Comparison of ENCODE assay signal across 22 cellular contexts in genomic region chr17:68293490-68294195, GRCh38. TPM values are rescaled to one million over a fixed set of nuclear protein-coding genes. Genes with fewer than 3 reads are reported as not detected.
A peak's percentile ranks its signal among the peaks of the same experiment; 100 is the strongest.
DNase-seq lines count a peak whose midpoint lies in the region; ATAC-seq, FAIRE-seq and TF ChIP-seq lines count a peak whose summit lies in the region.
"Had no signal": no experiment of that assay in that cellular context is flagged by ENCODE, and none has a peak within 500 bp of the region (broad histone marks: within the 10 kb centered on the region; RNA-seq: fewer than 3 reads in every experiment).

No MANE protein-coding gene starts in this region.

- TF ChIP-seq RAD21 in HepG2 (CRISPR knock-in tag; IDR thresholded peaks at IDR 0.05), result no peak

- no peak for FAIRE-seq in HepG2 (lab: Jason Lieb, UNC)
- FAIRE-seq: A204.1, GM19239 had no signal

- H3K27me3 ChIP-seq in HepG2 (ENCODE audit: control insufficient read depth in 1 of 2, insufficient read depth in 2 of 2, low read length in 2 of 2) (peaks cover 0 to 3% of the 10 kb centered on the region in 2 experiments; a peak in 1 of 5 replicates), right lobe of liver (peaks cover 0 to 7% of the 10 kb centered on the region in 2 donors), OCI-LY3 (ENCODE audit: low read depth, low read length) (no peaks in the 10 kb centered on the region)
- H3K27me3 ChIP-seq: BE2C had no signal

- no peak overlapping the region for H2AFZ ChIP-seq in HepG2 (ENCODE audit: low read length)
- no peak overlapping the region for H2AFZ ChIP-seq in OCI-LY3 (ENCODE audit: low read depth, low read length)

- no peak overlapping the region for H3K27ac ChIP-seq in HepG2 (ENCODE audit: extremely low read length, insufficient read depth, low read length)
- no peak overlapping the region for H3K27ac ChIP-seq in right lobe of liver
- no peak overlapping the region for H3K27ac ChIP-seq in OCI-LY3 (ENCODE audit: low read length)
- H3K27ac ChIP-seq: psoas muscle had no signal

- no peaks in the 10 kb centered on the region for H3K36me3 ChIP-seq in HepG2 (replicated peaks in 1 of 2; ENCODE audit: control insufficient read depth in 1 of 2, insufficient read depth in 2 of 2, low read length in 2 of 2)
- no peaks in the 10 kb centered on the region for H3K36me3 ChIP-seq in right lobe of liver
- peaks cover 8% of the 10 kb centered on the region for H3K36me3 ChIP-seq in OCI-LY3 (replicated peaks; ENCODE audit: low read depth, low read length)
- H3K36me3 ChIP-seq: BE2C had no signal

- CTCF ChIA-PET in HepG2 (lab: Yijun Ruan, JAX; ENCODE audit: low intra/inter-chr PET ratio, low total read pairs), result interaction anchor here (1.8 kb wide), 1 partner anchor 105 kb away, joined by 9 read pairs; no protein-coding TSS in a partner anchor

- TF ChIP-seq CTCF in HepG2 (CRISPR knock-in tag; IDR thresholded peaks at IDR 0.05) (no peak), right lobe of liver (IDR thresholded peaks at IDR 0.05) (no peak), OCI-LY3 (IDR thresholded peaks at IDR 0.05; ENCODE audit: low read depth, low read length) (no peak)

- no peak for TF ChIP-seq EP300 in HepG2 (IDR thresholded peaks at IDR 0.05; ENCODE audit: low read depth in 2 of 2, low read length in 2 of 2)
- no peak for TF ChIP-seq EP300 in HepG2 (CRISPR knock-in tag; IDR thresholded peaks at IDR 0.05; ENCODE audit: borderline replicate concordance)

- ATAC-seq in HepG2, result no peak
- ATAC-seq in right lobe of liver, result no peak
- ATAC-seq in GM19467 (IDR thresholded peaks at IDR 0.05; ENCODE audit: unreplicated experiment), result no peak
- ATAC-seq: naive thymus-derived CD4-positive, alpha-beta T cell; psoas muscle; stimulated activated naive B cell treated with anti-CD40 and anti-IgM and Interleukin-4, amounts not matched to agents 10 μg/mL and 1 μg/mL and 100 μg/mL, for 72 hours had no signal

- 0 out of 2 replicates have a peak overlapping the region, but pooled peaks have one; percentile 18 for H3K4me2 ChIP-seq in HepG2 (ENCODE audit: low read depth, low read length)
- H3K4me2 ChIP-seq in OCI-LY3 (ENCODE audit: low read length), result peak overlapping the region; percentile 11; the same call in 1 of the 2 replicates

- H3K9ac ChIP-seq in HepG2 (ENCODE audit: insufficient read depth, low read depth, low read length), result no peak overlapping the region
- H3K9ac ChIP-seq in OCI-LY3 (ENCODE audit: low read length), result peak overlapping the region; percentile 92; the same call in 1 of the 2 replicates

- H3K4me1 ChIP-seq in HepG2 (ENCODE audit: insufficient read depth, low read length), result peaks cover 63% of the 10 kb centered on the region
- peaks cover 0 to 16% (median 2%) of the 10 kb centered on the region in 4 donors for H3K4me1 ChIP-seq in right lobe of liver
- peaks cover 22% of the 10 kb centered on the region for H3K4me1 ChIP-seq in OCI-LY3 (ENCODE audit: low read length)

- POLR2A ChIA-PET in HepG2 (lab: Yijun Ruan, JAX), result interaction anchor here (1.2 to 1.6 kb wide), 4 partner anchors 9 to 105 kb away, joined by 3 to 9 read pairs (median 4); no protein-coding TSS in a partner anchor

- intact Hi-C loops in HepG2 (cut with micrococcal nuclease; ENCODE audit: unreplicated experiment), result loop anchor here (2.0 kb wide), 1 partner anchor 85 kb away; no protein-coding TSS in a partner anchor
- intact Hi-C loops in right lobe of liver (cut with DNase I), result no loop called here

- TF ChIP-seq POLR2A in HepG2 (IDR thresholded peaks at IDR 0.05; ENCODE audit: insufficient read depth in 1 of 2, low read depth in 2 of 2, low read length in 2 of 2), result no peak
- no peak for TF ChIP-seq POLR2A in right lobe of liver (IDR thresholded peaks at IDR 0.05)

- H3K4me3 ChIP-seq in HepG2 (replicated peaks in 1 of 3; ENCODE audit: insufficient read depth in 1 of 3, low read depth in 2 of 3, low read length in 3 of 3) (peak overlapping the region in 1 of 3 experiments; percentile 74; a peak in 2 of 6 replicates), right lobe of liver (no peak overlapping the region), OCI-LY3 (ENCODE audit: low read length) (no peak overlapping the region)
- H3K4me3 ChIP-seq: psoas muscle had no signal

- WGBS in HepG2 (ENCODE audit: low lambda C conversion rate), result 97% methylated on average over 6 of the region's 6 CpGs
- WGBS in right lobe of liver (ENCODE audit: insufficient coverage, low coverage, low lambda C conversion rate, missing lambda C conversion rate), result 100% methylated on average over 6 of the region's 6 CpGs

- DNase-seq in HepG2 (ENCODE audit: low spot score) (no peak), right lobe of liver (no peak), mesenteric fat pad (ENCODE audit: low spot score) (peak; percentile 22), putamen (ENCODE audit: low spot score) (no peak), GM19240 (ENCODE audit: insufficient read length, low spot score) (no peak)
- DNase-seq in stimulated activated naive CD4-positive, alpha-beta T cell (lab: John Stamatoyannopoulos, UW), result no peak
- DNase-seq: activated naive CD4-positive, alpha-beta T cell; activated T-cell treated with anti-CD3 and anti-CD28 coated beads, Interleukin-2, amount 50 U/mL, for 24 hours; amygdala; BE2C; cortex of kidney; EL; naive thymus-derived CD4-positive, alpha-beta T cell; NCI-H187; OCI-M1; psoas muscle; Right ventricle myocardium superior; stimulated activated naive B cell treated with anti-CD40 and anti-IgM and Interleukin-4, amounts not matched to agents 10 μg/mL and 1 μg/mL and 100 μg/mL, for 72 hours had no signal

- H4K20me1 ChIP-seq in HepG2 (ENCODE audit: insufficient read depth, low read length) (no peaks in the 10 kb centered on the region), OCI-LY3 (ENCODE audit: insufficient read depth, low read length) (no peaks in the 10 kb centered on the region)

- BruUV-seq in HepG2 (replicated peaks; lab: Mats Ljungman, UMichigan), result no TSS peak

- H3K79me2 ChIP-seq in HepG2 (ENCODE audit: insufficient read depth, low read length) (peaks cover 3% of the 10 kb centered on the region), OCI-LY3 (ENCODE audit: low read length) (peaks cover 49% of the 10 kb centered on the region)

- in situ Hi-C loops in HepG2 (cut with HindIII; ENCODE audit: extremely low pct_ligation_motif_present, low pct_unique_long_range_greater_than_20kb), result loop anchor here (5.0 to 25.0 kb wide), 2 partner anchors 84 to 469 kb away; no protein-coding TSS in a partner anchor

- H3K9me3 ChIP-seq in HepG2 (ENCODE audit: low read length) (no peaks in the 10 kb centered on the region), right lobe of liver (no peaks in the 10 kb centered on the region), OCI-LY3 (ENCODE audit: insufficient read depth, low read length) (no peaks in the 10 kb centered on the region)
- H3K9me3 ChIP-seq: BE2C, psoas muscle had no signal

RNA-seq across cellular contexts. Expression of gene ARSG, which starts 2.3 kb away (rescaled TPM):
- total RNA-seq in HepG2 (2016; rRNA removed; fragmentation: Illumina TruSeq; extraction: Trizol) (3.7 and 4.1 TPM in 2 replicates), right lobe of liver (1 to 10 TPM; 1.2 to 3.3 (median 2.5) TPM), mesenteric fat pad (4.3 TPM)
- total RNA-seq in HepG2 (2016; cell fraction: cytosol; rRNA removed; fragmentation: Illumina TruSeq; extraction: Trizol; ENCODE audit: low read depth), result 10.0 and 10.5 TPM in 2 replicates
- 2.8 and 4.2 TPM in 2 replicates for total RNA-seq in HepG2 (2016; cell fraction: insoluble cytoplasmic fraction; rRNA removed; fragmentation: Illumina TruSeq; extraction: Trizol)
- total RNA-seq in HepG2 (2016; cell fraction: membrane; rRNA removed; fragmentation: Illumina TruSeq; extraction: Trizol), result 8.1 and 9.2 TPM in 2 replicates
- 4.0 and 4.3 TPM in 2 replicates for total RNA-seq in HepG2 (2016; cell fraction: nucleus; rRNA removed; fragmentation: Illumina TruSeq; extraction: Trizol)
- polyA plus RNA-seq in HepG2 (2011; rRNA removed), result 15.2 and 15.9 TPM in 2 replicates
- 11.5 and 13.0 TPM in 2 replicates for polyA plus RNA-seq in HepG2 (2011; cell fraction: cytosol; rRNA removed)
- 26.9 and 29.6 TPM in 2 replicates for polyA plus RNA-seq in HepG2 (2011; cell fraction: nucleus; rRNA removed)
- 7.0 and 8.7 TPM in 2 replicates for polyA plus RNA-seq in HepG2 (2012)
- polyA plus RNA-seq in HepG2 (2016; cell fraction: cytosol; fragmentation: Illumina TruSeq; extraction: Trizol; ENCODE audit: low read depth), result 3.0 and 5.3 TPM in 2 replicates
- polyA plus RNA-seq in HepG2 (2016; cell fraction: insoluble cytoplasmic fraction; fragmentation: Illumina TruSeq; extraction: Trizol; ENCODE audit: low read depth), result 2.2 and 2.8 TPM in 2 replicates
- polyA plus RNA-seq in HepG2 (2016; cell fraction: membrane; fragmentation: Illumina TruSeq; extraction: Trizol; ENCODE audit: low read depth), result 3.9 and 4.3 TPM in 2 replicates
- polyA plus RNA-seq in HepG2 (2016; cell fraction: nucleus; fragmentation: Illumina TruSeq; extraction: Trizol; ENCODE audit: insufficient read depth, low read depth), result 4.4 and 5.4 TPM in 2 replicates
- 45.9 and 48.0 TPM in 2 replicates for polyA minus RNA-seq in HepG2 (2011; rRNA and poly(A)+ RNA removed; ENCODE audit: low replicate concordance)
- 8.9 and 10.0 TPM in 2 replicates for polyA minus RNA-seq in HepG2 (2011; cell fraction: cytosol; rRNA and poly(A)+ RNA removed)
- polyA minus RNA-seq in HepG2 (2011; cell fraction: nucleus; rRNA and poly(A)+ RNA removed), result 38.7 and 40.7 TPM in 2 replicates

RNA-seq across cellular contexts. Expression of gene SLC16A6, which starts 2.7 kb away (rescaled TPM):
- total RNA-seq in HepG2 (2016; rRNA removed; fragmentation: Illumina TruSeq; extraction: Trizol) (0.67 and 1.1 TPM in 2 replicates), right lobe of liver (1 to 10 TPM in 1 of 6 experiments, under 1 TPM in 5; 0.19 to 1.2 (median 0.45) TPM), mesenteric fat pad (8.4 TPM)
- total RNA-seq in HepG2 (2016; cell fraction: cytosol; rRNA removed; fragmentation: Illumina TruSeq; extraction: Trizol; ENCODE audit: low read depth), result 0.51 TPM in 1 of 2 replicates, not detected in the other
- 1.1 and 1.3 TPM in 2 replicates for total RNA-seq in HepG2 (2016; cell fraction: insoluble cytoplasmic fraction; rRNA removed; fragmentation: Illumina TruSeq; extraction: Trizol)
- 0.53 and 0.69 TPM in 2 replicates for total RNA-seq in HepG2 (2016; cell fraction: membrane; rRNA removed; fragmentation: Illumina TruSeq; extraction: Trizol)
- total RNA-seq in HepG2 (2016; cell fraction: nucleus; rRNA removed; fragmentation: Illumina TruSeq; extraction: Trizol), result 1.1 and 1.6 TPM in 2 replicates
- polyA plus RNA-seq in HepG2 (2011; rRNA removed), result 27.2 and 44.7 TPM in 2 replicates
- polyA plus RNA-seq in HepG2 (2011; cell fraction: cytosol; rRNA removed), result 33.2 and 35.3 TPM in 2 replicates
- 13.0 and 13.3 TPM in 2 replicates for polyA plus RNA-seq in HepG2 (2011; cell fraction: nucleus; rRNA removed)
- 5.7 and 9.7 TPM in 2 replicates for polyA plus RNA-seq in HepG2 (2012)
- 0.05 and 0.06 TPM in 2 replicates for polyA plus RNA-seq in HepG2 (2016; cell fraction: cytosol; fragmentation: Illumina TruSeq; extraction: Trizol; ENCODE audit: low read depth)
- 0.59 and 0.61 TPM in 2 replicates for polyA plus RNA-seq in HepG2 (2016; cell fraction: insoluble cytoplasmic fraction; fragmentation: Illumina TruSeq; extraction: Trizol; ENCODE audit: low read depth)
- polyA plus RNA-seq in HepG2 (2016; cell fraction: membrane; fragmentation: Illumina TruSeq; extraction: Trizol; ENCODE audit: low read depth), result 0.28 and 0.40 TPM in 2 replicates
- 1.5 TPM in 2 replicates for polyA plus RNA-seq in HepG2 (2016; cell fraction: nucleus; fragmentation: Illumina TruSeq; extraction: Trizol; ENCODE audit: insufficient read depth, low read depth)
- polyA minus RNA-seq in HepG2 (2011; rRNA and poly(A)+ RNA removed; ENCODE audit: low replicate concordance), result 137 and 162 TPM in 2 replicates
- 56.6 and 65.6 TPM in 2 replicates for polyA minus RNA-seq in HepG2 (2011; cell fraction: cytosol; rRNA and poly(A)+ RNA removed)
- 28.5 and 31.0 TPM in 2 replicates for polyA minus RNA-seq in HepG2 (2011; cell fraction: nucleus; rRNA and poly(A)+ RNA removed)

RNA-seq across cellular contexts. Expression of gene AMZ2, which starts 45.8 kb away (rescaled TPM):
- total RNA-seq in HepG2 (2016; rRNA removed; fragmentation: Illumina TruSeq; extraction: Trizol) (86.9 and 99.9 TPM in 2 replicates), right lobe of liver (10 to 100 TPM; 15.3 to 31.2 (median 18.2) TPM), mesenteric fat pad (49.7 TPM)
- 152 and 160 TPM in 2 replicates for total RNA-seq in HepG2 (2016; cell fraction: cytosol; rRNA removed; fragmentation: Illumina TruSeq; extraction: Trizol; ENCODE audit: low read depth)
- total RNA-seq in HepG2 (2016; cell fraction: insoluble cytoplasmic fraction; rRNA removed; fragmentation: Illumina TruSeq; extraction: Trizol), result 81.8 and 92.5 TPM in 2 replicates
- total RNA-seq in HepG2 (2016; cell fraction: membrane; rRNA removed; fragmentation: Illumina TruSeq; extraction: Trizol), result 189 and 196 TPM in 2 replicates
- 37.7 and 40.8 TPM in 2 replicates for total RNA-seq in HepG2 (2016; cell fraction: nucleus; rRNA removed; fragmentation: Illumina TruSeq; extraction: Trizol)
- polyA plus RNA-seq in HepG2 (2011; rRNA removed), result 66.7 and 90.2 TPM in 2 replicates
- 51.3 and 62.4 TPM in 2 replicates for polyA plus RNA-seq in HepG2 (2011; cell fraction: cytosol; rRNA removed)
- polyA plus RNA-seq in HepG2 (2011; cell fraction: nucleus; rRNA removed), result 58.4 and 64.2 TPM in 2 replicates
- polyA plus RNA-seq in HepG2 (2012), result 53.5 and 72.8 TPM in 2 replicates
- 179 and 214 TPM in 2 replicates for polyA plus RNA-seq in HepG2 (2016; cell fraction: cytosol; fragmentation: Illumina TruSeq; extraction: Trizol; ENCODE audit: low read depth)
- 114 TPM in 2 replicates for polyA plus RNA-seq in HepG2 (2016; cell fraction: insoluble cytoplasmic fraction; fragmentation: Illumina TruSeq; extraction: Trizol; ENCODE audit: low read depth)
- 217 and 242 TPM in 2 replicates for polyA plus RNA-seq in HepG2 (2016; cell fraction: membrane; fragmentation: Illumina TruSeq; extraction: Trizol; ENCODE audit: low read depth)
- polyA plus RNA-seq in HepG2 (2016; cell fraction: nucleus; fragmentation: Illumina TruSeq; extraction: Trizol; ENCODE audit: insufficient read depth, low read depth), result 90.4 and 92.9 TPM in 2 replicates
- 28.1 and 28.3 TPM in 2 replicates for polyA minus RNA-seq in HepG2 (2011; rRNA and poly(A)+ RNA removed; ENCODE audit: low replicate concordance)
- polyA minus RNA-seq in HepG2 (2011; cell fraction: cytosol; rRNA and poly(A)+ RNA removed), result 24.0 and 24.3 TPM in 2 replicates
- 21.6 and 25.6 TPM in 2 replicates for polyA minus RNA-seq in HepG2 (2011; cell fraction: nucleus; rRNA and poly(A)+ RNA removed)
